Comparison of ENCODE assay signal across 26 cellular contexts in the genomic region with DNA sequence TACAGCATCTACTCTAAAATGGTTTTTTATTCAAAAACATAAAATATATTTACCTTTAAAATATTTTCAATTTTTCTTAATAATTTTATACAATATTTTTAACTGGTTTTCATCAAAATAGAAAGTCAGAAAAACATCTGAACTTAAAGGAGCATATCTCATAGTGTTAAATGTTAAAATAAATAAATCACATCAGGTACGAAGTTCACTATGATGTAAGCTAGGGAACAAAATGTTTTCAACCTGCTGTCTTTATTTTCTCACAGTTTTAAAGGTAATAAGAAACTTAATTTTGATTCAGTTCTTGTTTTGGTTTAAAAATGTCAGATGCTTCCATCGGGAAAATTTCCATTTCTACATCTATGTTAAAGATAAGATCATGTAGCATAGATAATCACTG.
"Had no signal": no experiment of that assay in that cellular context is flagged by ENCODE, and none has a peak within 500 bp of the region (broad histone marks: within the 10 kb centered on the region; RNA-seq: fewer than 3 reads in every experiment).

No MANE protein-coding gene starts in this region.

- FAIRE-seq: colon had no signal

- H3K9me3 ChIP-seq: adrenal gland, body of pancreas, esophagus muscularis mucosa, gastroesophageal sphincter had no signal

- H3K4me1 ChIP-seq: adrenal gland, esophagus muscularis mucosa, foreskin keratinocyte, gastroesophageal sphincter had no signal

- ATAC-seq: activated CD8-positive, alpha-beta T cell treated with anti-CD3 and anti-CD28 coated beads for 36 hours; activated naive CD8-positive, alpha-beta T cell treated with anti-CD3 and anti-CD28 coated beads, Interleukin-2, amount 50 U/mL, for 24 hours; activated T-cell treated with anti-CD3 and anti-CD28 coated beads, Interleukin-2, amount 50 U/mL, for 4 hours; effector memory CD8-positive, alpha-beta T cell; foreskin keratinocyte; gastroesophageal sphincter; WTC11 had no signal

- H3K36me3 ChIP-seq: adrenal gland, esophagus muscularis mucosa, gastroesophageal sphincter had no signal

- H3K27ac ChIP-seq: adrenal gland, esophagus muscularis mucosa, foreskin keratinocyte, gastroesophageal sphincter, VCaP had no signal

- H3K27me3 ChIP-seq: adrenal gland, body of pancreas, esophagus muscularis mucosa, foreskin keratinocyte, gastroesophageal sphincter had no signal

- H3K4me3 ChIP-seq: adrenal gland, body of pancreas, esophagus muscularis mucosa, gastroesophageal sphincter had no signal

- DNase-seq: activated CD4-positive, alpha-beta T cell treated with anti-CD3 and anti-CD28 coated beads for 48 hours; activated CD4-positive, alpha-beta T cell treated with anti-CD3 and anti-CD28 coated beads, Interleukin-2, amount 50 U/mL, for 1 hour; activated CD4-positive, alpha-beta T cell treated with anti-CD3 and anti-CD28 coated beads, Interleukin-2, amount 50 U/mL, for 48 hours; activated CD8-positive, alpha-beta memory T cell treated with anti-CD3 and anti-CD28 coated beads for 24 hours; activated CD8-positive, alpha-beta T cell treated with anti-CD3 and anti-CD28 coated beads for 36 hours; activated effector memory CD4-positive, alpha-beta T cell treated with anti-CD3 and anti-CD28 coated beads, Interleukin-2, amount 50 U/mL, for 16 hours; activated naive CD4-positive, alpha-beta T cell treated with anti-CD3 and anti-CD28 coated beads for 36 hours; activated naive CD8-positive, alpha-beta T cell treated with anti-CD3 and anti-CD28 coated beads for 36 hours; activated naive CD8-positive, alpha-beta T cell treated with anti-CD3 and anti-CD28 coated beads, Interleukin-2, amount 50 U/mL, for 24 hours; activated T-cell treated with anti-CD3 and anti-CD28 coated beads, Interleukin-2, amount 50 U/mL, for 4 hours; adrenal gland; amygdala; aorta; body of pancreas; cortex of kidney; dermis blood vessel endothelial cell; effector CD4-positive, alpha-beta T cell; effector memory CD8-positive, alpha-beta T cell; erythroblast; foreskin keratinocyte; T-helper 2 cell had no signal
